Comparison of ENCODE assay signal across 14 cellular contexts in the genomic region with DNA sequence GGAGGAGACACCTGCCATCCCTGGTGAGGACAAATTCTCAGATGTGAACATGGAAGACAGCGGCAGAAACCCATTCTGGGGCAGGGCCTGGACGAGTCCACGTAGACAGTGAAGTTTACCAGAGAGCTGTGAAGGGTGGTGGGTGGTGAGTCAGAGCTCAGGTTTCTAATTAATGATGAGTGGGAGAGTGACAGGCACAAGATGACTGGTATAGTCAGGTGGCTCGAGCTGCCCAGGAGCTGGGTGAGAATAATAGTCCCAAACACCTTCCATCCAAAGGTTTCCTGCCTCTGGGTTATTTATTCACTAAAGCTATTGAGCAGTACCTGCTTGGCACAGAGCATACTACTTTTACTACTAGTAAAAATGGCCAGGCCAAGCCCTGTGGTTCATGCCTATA. TPM values are rescaled to one million over a fixed set of nuclear protein-coding genes. Genes with fewer than 3 reads are reported as not detected.
DNase-seq lines count a peak whose midpoint lies in the region; ATAC-seq, FAIRE-seq and TF ChIP-seq lines count a peak whose summit lies in the region.
"Had no signal": no experiment of that assay in that cellular context is flagged by ENCODE, and none has a peak within 500 bp of the region (broad histone marks: within the 10 kb centered on the region; RNA-seq: fewer than 3 reads in every experiment).

No MANE protein-coding gene starts in this region.

- no peak for TF ChIP-seq CTCF in mammary epithelial cell (conservative IDR thresholded peaks at IDR 0.05 in 1 of 2, IDR thresholded peaks at IDR 0.05 in 1 of 2; ENCODE audit: extremely low read depth in 1 of 2, insufficient read depth in 1 of 2, low read depth in 1 of 2, low read length in 2 of 2)
- no peak for TF ChIP-seq CTCF in prostate gland (IDR thresholded peaks at IDR 0.05)

- no peak overlapping the region for H2AFZ ChIP-seq in mammary epithelial cell (ENCODE audit: low read depth, low read length)
- H2AFZ ChIP-seq: parathyroid adenoma had no signal

- H3K4me1 ChIP-seq in mammary epithelial cell (ENCODE audit: insufficient read depth, low read length) = no peaks in the 10 kb centered on the region
- H3K4me1 ChIP-seq in prostate gland (replicated peaks) = no peaks in the 10 kb centered on the region
- H3K4me1 ChIP-seq: parathyroid adenoma, uterus had no signal

- H3K27me3 ChIP-seq in mammary epithelial cell (ENCODE audit: insufficient read depth, low read length) (no peaks in the 10 kb centered on the region), prostate gland (replicated peaks; ENCODE audit: insufficient read depth) (no peaks in the 10 kb centered on the region)
- H3K27me3 ChIP-seq: esophagus squamous epithelium, uterus had no signal

- BruUV-seq in mammary epithelial cell (replicated peaks; lab: Mats Ljungman, UMichigan) = no TSS peak

- no peak for FAIRE-seq in GM12892 (lab: Jason Lieb, UNC)
- FAIRE-seq: kidney had no signal

- H3K27me3 Mint-ChIP-seq in activated naive CD4-positive, alpha-beta T cell treated with anti-CD3 and anti-CD28 coated beads for 36 hours (ENCODE audit: low read depth) = no peaks in the 10 kb centered on the region
- no peaks in the 10 kb centered on the region for H3K27me3 Mint-ChIP-seq in activated naive CD4-positive, alpha-beta T cell treated with anti-CD3 and anti-CD28 coated beads, Interleukin-2, amount 10 ng/mL, durations not matched to agents 7 days and 5 days

- H3K36me3 Mint-ChIP-seq in activated naive CD4-positive, alpha-beta T cell treated with anti-CD3 and anti-CD28 coated beads for 36 hours (ENCODE audit: low read depth) = no peaks in the 10 kb centered on the region
- peaks cover 8% of the 10 kb centered on the region for H3K36me3 Mint-ChIP-seq in activated naive CD4-positive, alpha-beta T cell treated with anti-CD3 and anti-CD28 coated beads, Interleukin-2, amount 10 ng/mL, durations not matched to agents 7 days and 5 days
- H3K36me3 Mint-ChIP-seq in stimulated activated effector memory CD8-positive, alpha-beta T cell treated with anti-CD3 and anti-CD28 coated beads, Interleukin-12 subunit alpha, Interleukin-12 subunit beta, amount 100 ng/mL, for 72 hours = peaks cover 10% of the 10 kb centered on the region

- no peak overlapping the region for H3K4me2 ChIP-seq in mammary epithelial cell (ENCODE audit: insufficient read depth, low read depth, low read length)

- intact Hi-C loops in activated naive CD4-positive, alpha-beta T cell treated with anti-CD3 and anti-CD28 coated beads for 36 hours (cut with micrococcal nuclease) = no loop called here
- intact Hi-C loops in mammary epithelial cell (cut with micrococcal nuclease) (loop anchor here (10.0 kb wide), 1 partner anchor 667 kb away; no protein-coding TSS in a partner anchor), prostate gland (cut with DNase I) (no loop called here)

- ATAC-seq in stimulated activated effector memory CD8-positive, alpha-beta T cell treated with anti-CD3 and anti-CD28 coated beads, Interleukin-12 subunit alpha, Interleukin-12 subunit beta, amount 100 ng/mL, for 72 hours = peak; percentile 99

- no peak for TF ChIP-seq POLR2A in GM12892 (IDR thresholded peaks at IDR 0.05; ENCODE audit: low read depth, low read length)
- TF ChIP-seq POLR2A in prostate gland (IDR thresholded peaks at IDR 0.05) = no peak

- peak; percentile 20 for DNase-seq in activated naive CD4-positive, alpha-beta T cell treated with anti-CD3 and anti-CD28 coated beads for 36 hours
- no peak for DNase-seq in activated naive CD4-positive, alpha-beta T cell treated with anti-CD3 and anti-CD28 coated beads, Interleukin-2, amount 10 ng/mL, durations not matched to agents 7 days and 5 days
- DNase-seq in NCI-H146 treated with DMSO at 0.1 percent for 48 hours (lab: John Stamatoyannopoulos, UW; ENCODE audit: unreplicated experiment) (peak; percentile 13), mammary epithelial cell (peak; percentile 54), DMS79 (lab: John Stamatoyannopoulos, UW) (no peak), GM12892 (ENCODE audit: insufficient read length) (no peak), prostate gland (ENCODE audit: low spot score) (no peak)
- no peak for DNase-seq in stimulated activated effector memory CD8-positive, alpha-beta T cell treated with anti-CD3 and anti-CD28 coated beads, Interleukin-12 subunit alpha, Interleukin-12 subunit beta, amount 100 ng/mL, for 72 hours (ENCODE audit: low spot score in 2 of 2)
- DNase-seq: esophagus squamous epithelium, kidney, NCI-H2171 treated with DMSO at 0.1 percent for 48 hours, uterus had no signal

- H3K36me3 ChIP-seq in mammary epithelial cell (ENCODE audit: insufficient read depth, low read length) (no peaks in the 10 kb centered on the region), prostate gland (no peaks in the 10 kb centered on the region)
- H3K36me3 ChIP-seq: esophagus squamous epithelium, uterus had no signal

- no peaks in the 10 kb centered on the region for H3K9me3 Mint-ChIP-seq in activated naive CD4-positive, alpha-beta T cell treated with anti-CD3 and anti-CD28 coated beads for 36 hours
- no peaks in the 10 kb centered on the region for H3K9me3 Mint-ChIP-seq in activated naive CD4-positive, alpha-beta T cell treated with anti-CD3 and anti-CD28 coated beads, Interleukin-2, amount 10 ng/mL, durations not matched to agents 7 days and 5 days
- no peaks in the 10 kb centered on the region for H3K9me3 Mint-ChIP-seq in stimulated activated effector memory CD8-positive, alpha-beta T cell treated with anti-CD3 and anti-CD28 coated beads, Interleukin-12 subunit alpha, Interleukin-12 subunit beta, amount 100 ng/mL, for 72 hours

- H3K9ac ChIP-seq in mammary epithelial cell (ENCODE audit: insufficient read depth, low read length) = no peak overlapping the region
- H3K9ac ChIP-seq: parathyroid adenoma had no signal

- dilution Hi-C loops in mammary epithelial cell (cut with HindIII; ENCODE audit: low sequenced_read_pairs) = no loop called here

- peaks cover 10% of the 10 kb centered on the region for H3K4me1 Mint-ChIP-seq in activated naive CD4-positive, alpha-beta T cell treated with anti-CD3 and anti-CD28 coated beads for 36 hours (ENCODE audit: low read depth)
- peaks cover 3% of the 10 kb centered on the region for H3K4me1 Mint-ChIP-seq in activated naive CD4-positive, alpha-beta T cell treated with anti-CD3 and anti-CD28 coated beads, Interleukin-2, amount 10 ng/mL, durations not matched to agents 7 days and 5 days
- peaks cover 21% of the 10 kb centered on the region for H3K4me1 Mint-ChIP-seq in stimulated activated effector memory CD8-positive, alpha-beta T cell treated with anti-CD3 and anti-CD28 coated beads, Interleukin-12 subunit alpha, Interleukin-12 subunit beta, amount 100 ng/mL, for 72 hours

- WGBS in mammary epithelial cell (ENCODE audit: low coverage, missing lambda C conversion rate) = 69% methylated on average over 4 of the region's 4 CpGs
- WGBS in prostate gland = 62% methylated on average over 4 of the region's 4 CpGs

- H3K27ac ChIP-seq in mammary epithelial cell (ENCODE audit: insufficient read depth, low read depth, low read length) (no peak overlapping the region), prostate gland (no peak overlapping the region)
- H3K27ac ChIP-seq: esophagus squamous epithelium, parathyroid adenoma, SK-N-MC, uterus had no signal

- no peak overlapping the region for H3K4me3 Mint-ChIP-seq in activated naive CD4-positive, alpha-beta T cell treated with anti-CD3 and anti-CD28 coated beads for 36 hours
- H3K4me3 Mint-ChIP-seq in activated naive CD4-positive, alpha-beta T cell treated with anti-CD3 and anti-CD28 coated beads, Interleukin-2, amount 10 ng/mL, durations not matched to agents 7 days and 5 days = no peak overlapping the region
- peak overlapping the region; percentile 0 for H3K4me3 Mint-ChIP-seq in stimulated activated effector memory CD8-positive, alpha-beta T cell treated with anti-CD3 and anti-CD28 coated beads, Interleukin-12 subunit alpha, Interleukin-12 subunit beta, amount 100 ng/mL, for 72 hours

- no peak overlapping the region for H3K4me3 ChIP-seq in mammary epithelial cell (replicated peaks in 1 of 3; ENCODE audit: insufficient read depth in 1 of 3, low read depth in 2 of 3, low read length in 3 of 3)
- H3K4me3 ChIP-seq in prostate gland = no peak overlapping the region
- H3K4me3 ChIP-seq: esophagus squamous epithelium, SK-N-MC, uterus had no signal

- in situ Hi-C loops in mammary epithelial cell (cut with MboI; ENCODE audit: low sequenced_read_pairs in 2 of 2) = loop anchor here in 1 of 2 donors (25.0 kb wide), 2 partner anchors 270 to 645 kb away; a partner anchor contains a TSS

- H3K27ac Mint-ChIP-seq in activated naive CD4-positive, alpha-beta T cell treated with anti-CD3 and anti-CD28 coated beads for 36 hours = no peak overlapping the region
- no peak overlapping the region for H3K27ac Mint-ChIP-seq in activated naive CD4-positive, alpha-beta T cell treated with anti-CD3 and anti-CD28 coated beads, Interleukin-2, amount 10 ng/mL, durations not matched to agents 7 days and 5 days
- peak overlapping the region; percentile 86 for H3K27ac Mint-ChIP-seq in stimulated activated effector memory CD8-positive, alpha-beta T cell treated with anti-CD3 and anti-CD28 coated beads, Interleukin-12 subunit alpha, Interleukin-12 subunit beta, amount 100 ng/mL, for 72 hours

- H3K9me3 ChIP-seq in mammary epithelial cell (replicated peaks; ENCODE audit: insufficient read depth, low read length) = no peaks in the 10 kb centered on the region
- H3K9me3 ChIP-seq in prostate gland = no peaks in the 10 kb centered on the region
- H3K9me3 ChIP-seq: esophagus squamous epithelium, uterus had no signal

- H3K79me2 ChIP-seq in mammary epithelial cell (ENCODE audit: insufficient read depth, low read length) = no peaks in the 10 kb centered on the region
- H3K79me2 ChIP-seq: parathyroid adenoma had no signal

- CTCF ChIA-PET in activated naive CD4-positive, alpha-beta T cell treated with anti-CD3 and anti-CD28 coated beads for 36 hours (lab: Charles Lee) = interaction anchor here (0.5 to 1.0 kb wide), 3 partner anchors 18 to 190 kb away, joined by 3 read pairs; no protein-coding TSS in a partner anchor
- CTCF ChIA-PET in activated naive CD4-positive, alpha-beta T cell treated with anti-CD3 and anti-CD28 coated beads, Interleukin-2, amount 10 ng/mL, durations not matched to agents 7 days and 5 days (lab: Charles Lee) = interaction anchor here (0.6 to 1.8 kb wide), 4 partner anchors 46 to 237 kb away, joined by 3 to 7 read pairs (median 4); no protein-coding TSS in a partner anchor
- CTCF ChIA-PET in mammary epithelial cell (lab: Charles Lee; ENCODE audit: low non-redundant PET) = no interaction called here

- no peaks in the 10 kb centered on the region for H4K20me1 ChIP-seq in mammary epithelial cell (ENCODE audit: insufficient read depth, low read length)

RNA-seq across cellular contexts. Expression of a gene that starts 6.0 kb away (rescaled TPM):
- total RNA-seq in activated naive CD4-positive, alpha-beta T cell treated with anti-CD3 and anti-CD28 coated beads for 36 hours = not detected
- total RNA-seq in mammary epithelial cell = not detected
- not detected for polyA plus RNA-seq in mammary epithelial cell
- not detected for polyA minus RNA-seq in mammary epithelial cell
- 0.68 TPM for polyA plus RNA-seq in GM12892 (2012; ENCODE audit: missing spikeins)
- 1 to 10 TPM in 1 of 2 donors, under 1 TPM in 1; 0.14 to 1.3 TPM for total RNA-seq in prostate gland

Comparison
In these comparisons a context has a peak if more than half of its experiments do, and no peak if none do; other contexts are left out.
1. DNase-seq: peak in activated naive CD4-positive, alpha-beta T cell treated with anti-CD3 and anti-CD28 coated beads for 36 hours (single experiment), NCI-H146 treated with DMSO at 0.1 percent for 48 hours (single experiment) and mammary epithelial cell (single experiment); none in activated naive CD4-positive, alpha-beta T cell treated with anti-CD3 and anti-CD28 coated beads, Interleukin-2, amount 10 ng/mL, durations not matched to agents 7 days and 5 days (single experiment), stimulated activated effector memory CD8-positive, alpha-beta T cell treated with anti-CD3 and anti-CD28 coated beads, Interleukin-12 subunit alpha, Interleukin-12 subunit beta, amount 100 ng/mL, for 72 hours (0 of 2), DMS79 (single experiment), GM12892 (single experiment) and prostate gland (single experiment).